18 cellular contexts compared by ENCODE assay signal in the genomic region with DNA sequence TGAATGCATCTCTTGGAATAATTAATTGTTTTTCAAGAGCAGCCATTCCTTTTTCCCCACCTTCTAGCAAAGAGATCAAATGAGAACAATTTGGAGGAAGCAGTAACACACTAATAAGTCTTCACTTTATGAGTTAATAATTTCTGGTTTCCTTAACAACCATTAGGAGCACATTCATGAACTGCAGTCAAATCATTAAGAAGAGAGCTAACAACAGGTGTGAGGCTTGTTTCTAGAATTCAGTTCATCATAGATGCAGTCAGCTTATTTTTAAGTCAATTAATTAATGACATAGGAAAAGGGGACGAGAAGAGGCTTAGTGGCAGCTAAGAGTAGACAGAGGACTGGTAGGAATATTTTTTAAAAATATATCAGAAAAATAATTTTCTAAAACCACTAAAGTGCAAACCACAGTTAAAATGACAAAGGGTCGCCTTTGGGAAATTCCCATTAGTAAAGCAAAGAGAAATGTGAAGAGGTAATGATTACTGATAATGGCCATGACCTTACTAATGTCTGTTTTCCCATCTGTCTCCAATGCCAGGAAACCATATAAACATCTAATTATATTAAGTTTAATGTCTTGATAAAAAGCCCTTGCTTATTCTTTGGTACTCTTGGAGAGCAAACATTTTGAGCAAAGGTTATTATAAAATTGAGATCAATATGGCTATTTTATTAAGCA.
DNase-seq lines count a peak whose midpoint lies in the region; ATAC-seq, FAIRE-seq and TF ChIP-seq lines count a peak whose summit lies in the region.
"Had no signal": no experiment of that assay in that cellular context is flagged by ENCODE, and none has a peak within 500 bp of the region (broad histone marks: within the 10 kb centered on the region; RNA-seq: fewer than 3 reads in every experiment).

No MANE protein-coding gene starts in this region.

- peak overlapping the region; percentile 49 for H3K4me2 ChIP-seq in OCI-LY3 (ENCODE audit: low read length)

- H4K20me1 ChIP-seq in OCI-LY3 (ENCODE audit: insufficient read depth, low read length): no peaks in the 10 kb centered on the region

- H3K4me1 ChIP-seq in OCI-LY3 (ENCODE audit: low read length) (peaks cover 25% of the 10 kb centered on the region), left lung (no peaks in the 10 kb centered on the region)

- H3K9me3 ChIP-seq in OCI-LY3 (ENCODE audit: insufficient read depth, low read length) (no peaks in the 10 kb centered on the region), left lung (no peaks in the 10 kb centered on the region)

- TF ChIP-seq POLR2A in GM12891 (IDR thresholded peaks at IDR 0.05; ENCODE audit: low read depth, low read length): no peak

- H3K27me3 ChIP-seq in OCI-LY3 (ENCODE audit: low read depth, low read length) (no peaks in the 10 kb centered on the region), left lung (no peaks in the 10 kb centered on the region)

- TF ChIP-seq CTCF in OCI-LY3 (IDR thresholded peaks at IDR 0.05; ENCODE audit: low read depth, low read length) (no peak), left lung (IDR thresholded peaks at IDR 0.05) (no peak)

- peaks cover 3% of the 10 kb centered on the region for H3K36me3 ChIP-seq in OCI-LY3 (replicated peaks; ENCODE audit: low read depth, low read length)
- H3K36me3 ChIP-seq in left lung: no peaks in the 10 kb centered on the region

- no peak for FAIRE-seq in GM12891 (lab: Jason Lieb, UNC)

- H3K79me2 ChIP-seq in OCI-LY3 (ENCODE audit: low read length): no peaks in the 10 kb centered on the region

- intact Hi-C loops in posterior vena cava (cut with DNase I): no loop called here
- intact Hi-C loops in left lung (cut with DNase I): no loop called here

- ATAC-seq in GM18909 (IDR thresholded peaks at IDR 0.05; ENCODE audit: poor library complexity, unreplicated experiment): peak; percentile 61
- ATAC-seq in HG02678 (IDR thresholded peaks at IDR 0.05; ENCODE audit: unreplicated experiment): peak; percentile 43
- ATAC-seq in HG03432 (IDR thresholded peaks at IDR 0.05; ENCODE audit: unreplicated experiment): peak; percentile 51
- no peak for ATAC-seq in left lung
- ATAC-seq: HCT116 had no signal

- no peak overlapping the region for H2AFZ ChIP-seq in OCI-LY3 (ENCODE audit: low read depth, low read length)
- H2AFZ ChIP-seq: GM23248 had no signal

- H3K9ac ChIP-seq in OCI-LY3 (ENCODE audit: low read length): peak overlapping the region; percentile 20; the same call in 1 of the 2 replicates
- H3K9ac ChIP-seq: GM23248 had no signal

- H3K4me3 ChIP-seq in OCI-LY3 (ENCODE audit: low read length): no peak overlapping the region
- H3K4me3 ChIP-seq in left lung: no peak overlapping the region
- H3K4me3 ChIP-seq: GM23248, SK-N-MC had no signal

- DNase-seq in GM12891 (ENCODE audit: insufficient read length, low spot score): no peak
- no peak for DNase-seq in posterior vena cava (ENCODE audit: low spot score)
- no peak for DNase-seq in KG1 (lab: John Stamatoyannopoulos, UW)
- DNase-seq in left lung: no peak
- DNase-seq: COR-L47; DMS153; GM23248; KBM-7; NCI-H1092; NCI-H2029 treated with DMSO at 0.1 percent for 48 hours; NCI-H510A treated with DMSO at 0.1 percent for 48 hours; NK-92 treated with Interleukin-12 subunit alpha and Interleukin-12 subunit beta, amount 100 ng/mL, for 24 hours had no signal

- H3K27ac ChIP-seq in OCI-LY3 (ENCODE audit: low read length) (peak overlapping the region; percentile 60), left lung (no peak overlapping the region)
- H3K27ac ChIP-seq: GM23248, SK-N-MC had no signal

TF ChIP-seq in GM12891, 5 proteins besides CTCF, POLR2A, EP300 and RAD21:
- TF ChIP-seq SPI1 (IDR thresholded peaks at IDR 0.05; ENCODE audit: low read depth, low read length): no peak
- TF ChIP-seq POLR2AphosphoS5 (IDR thresholded peaks at IDR 0.05; ENCODE audit: low read depth, low read length): no peak
- TF ChIP-seq TAF1 (IDR thresholded peaks at IDR 0.05; ENCODE audit: low read depth, low read length): no peak
- TF ChIP-seq POU2F2 (IDR thresholded peaks at IDR 0.05; ENCODE audit: low read depth, low read length): no peak
- TF ChIP-seq PAX5 (IDR thresholded peaks at IDR 0.05; ENCODE audit: insufficient read depth, low read length, severe bottlenecking): no peak
